ENCODE assay signal across 14 cellular contexts in the genomic region with DNA sequence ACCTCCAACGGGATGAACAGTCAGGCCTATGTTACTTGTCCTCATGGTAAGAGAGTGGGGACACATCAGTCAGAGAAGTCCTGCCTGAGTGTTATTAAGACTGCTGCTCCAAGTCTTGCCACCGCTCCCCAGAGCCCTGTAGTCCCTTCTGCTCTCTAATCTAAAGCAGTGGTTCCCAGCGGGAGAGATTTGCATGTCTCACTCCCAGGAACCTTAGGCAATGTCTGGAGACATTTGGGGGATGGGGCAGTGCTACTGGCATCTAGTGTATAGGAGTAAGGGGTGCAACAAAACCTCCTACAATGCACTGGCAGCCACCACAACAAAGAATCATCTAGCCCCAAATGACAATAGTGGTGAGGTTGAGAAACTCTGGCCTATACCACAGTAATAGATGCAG. TPM values are rescaled to one million over a fixed set of nuclear protein-coding genes. Genes with fewer than 3 reads are reported as not detected.
DNase-seq lines count a peak whose midpoint lies in the region; ATAC-seq, FAIRE-seq and TF ChIP-seq lines count a peak whose summit lies in the region.
"Had no signal": no experiment of that assay in that cellular context is flagged by ENCODE, and none has a peak within 500 bp of the region (broad histone marks: within the 10 kb centered on the region; RNA-seq: fewer than 3 reads in every experiment).

No MANE protein-coding gene starts in this region.

- H3K4me1 Mint-ChIP-seq in H9: peaks cover 32 to 33% of the 10 kb centered on the region in 2 experiments
- H3K4me1 Mint-ChIP-seq in WTC11: peaks cover 32% of the 10 kb centered on the region

- H3K4me3 Mint-ChIP-seq in H9 (no peak overlapping the region), WTC11 (no peak overlapping the region)
- H3K4me3 Mint-ChIP-seq: CD4-positive, alpha-beta memory T cell had no signal

- POLR2A ChIA-PET in WTC11 (lab: Charles Lee): no interaction called here

- WGBS in H9 (ENCODE audit: extremely low coverage, insufficient read length, low lambda C conversion rate): no CpG with 5 or more reads among the region's 3 CpGs
- WGBS in mesendoderm (ENCODE audit: extremely low coverage, insufficient coverage, low lambda C conversion rate): no CpG with 5 or more reads among the region's 3 CpGs

- H3K9me3 ChIP-seq in H9 (ENCODE audit: control insufficient read depth, low read depth, low read length): no peaks in the 10 kb centered on the region
- H3K9me3 ChIP-seq: BE2C, SJCRH30 had no signal

- H2AFZ ChIP-seq in H9 (ENCODE audit: low read length): no peak overlapping the region

- CTCF ChIA-PET in WTC11 (lab: Charles Lee): no interaction called here

- H3K27ac ChIP-seq in H9 (ENCODE audit: insufficient read length, low read depth, low read length): no peak overlapping the region
- H3K27ac ChIP-seq in mesendoderm (ENCODE audit: low read depth, low read length): peak overlapping the region; percentile 16
- H3K27ac ChIP-seq: SJCRH30 had no signal

- no peak for FAIRE-seq in D721Med (lab: Jason Lieb, UNC)

- H3K4me3 ChIP-seq in AG10803 (ENCODE audit: low read length) (no peak overlapping the region), mesendoderm (ENCODE audit: low read length) (no peak overlapping the region)
- H3K4me3 ChIP-seq: SJCRH30 had no signal

- H3T11ph ChIP-seq in H9 (ENCODE audit: low read length): no peak overlapping the region

- H3K27ac Mint-ChIP-seq in H9: no peak overlapping the region
- H3K27ac Mint-ChIP-seq in WTC11: no peak overlapping the region
- H3K27ac Mint-ChIP-seq: CD4-positive, alpha-beta memory T cell had no signal

- H3K9me3 Mint-ChIP-seq in H9 (peaks cover 0 to 3% of the 10 kb centered on the region in 2 experiments; a peak in 4 of 5 replicates), WTC11 (peaks cover 18% of the 10 kb centered on the region)

- H3K79me2 ChIP-seq in H9 (ENCODE audit: insufficient read depth, low read length) (no peaks in the 10 kb centered on the region), mesendoderm (ENCODE audit: control insufficient read depth, insufficient read depth, low read length) (no peaks in the 10 kb centered on the region)

- no peak overlapping the region for H2AK5ac ChIP-seq in H9 (ENCODE audit: insufficient read length, low read length)
- H2AK5ac ChIP-seq in mesendoderm (ENCODE audit: low read length): no peak overlapping the region

- H3K36me3 ChIP-seq in mesendoderm (ENCODE audit: control insufficient read depth, insufficient read depth, low read length): no peaks in the 10 kb centered on the region
- H3K36me3 ChIP-seq: BE2C, SJCRH30 had no signal

- H2BK15ac ChIP-seq in H9 (ENCODE audit: low read depth, low read length) (no peak overlapping the region), mesendoderm (replicated peaks; ENCODE audit: low read depth) (no peak overlapping the region)

- no peak overlapping the region for H3K9ac ChIP-seq in H9 (ENCODE audit: extremely low read depth, insufficient read length, low read length)
- peak overlapping the region; percentile 13 for H3K9ac ChIP-seq in mesendoderm (ENCODE audit: low read length)

- H3K79me1 ChIP-seq in H9 (ENCODE audit: insufficient read depth, low read depth, low read length, poor library complexity, severe bottlenecking) (no peaks in the 10 kb centered on the region), mesendoderm (ENCODE audit: low read length) (no peaks in the 10 kb centered on the region)

- H3K4me1 ChIP-seq in H9 (ENCODE audit: insufficient read depth, low read length): peaks cover 9% of the 10 kb centered on the region; the same call in 1 of the 2 replicates
- peaks cover 12% of the 10 kb centered on the region for H3K4me1 ChIP-seq in mesendoderm (ENCODE audit: control insufficient read depth, low read depth, low read length)
- H3K4me1 ChIP-seq: BE2C, SJCRH30 had no signal

- peaks cover 10% of the 10 kb centered on the region for H3K23me2 ChIP-seq in H9 (ENCODE audit: insufficient read length, low read depth, low read length, poor library complexity, severe bottlenecking)

- H3K4me2 ChIP-seq in H9 (ENCODE audit: insufficient read depth, insufficient read length, low read length) (no peak overlapping the region), mesendoderm (ENCODE audit: low read length) (no peak overlapping the region)

- H3K14ac ChIP-seq in H9 (ENCODE audit: insufficient read depth, low read length): no peak overlapping the region

- H3K18ac ChIP-seq in H9 (ENCODE audit: insufficient read length, low read depth, low read length) (no peak overlapping the region), mesendoderm (ENCODE audit: low read length) (no peak overlapping the region)

- no peaks in the 10 kb centered on the region for H4K20me1 ChIP-seq in H9 (ENCODE audit: control insufficient read depth, insufficient read depth, insufficient read length)

- H3K36me3 Mint-ChIP-seq in H9 (ENCODE audit: insufficient read depth in 1 of 3, low read depth in 3 of 3) (no peaks in the 10 kb centered on the region), WTC11 (no peaks in the 10 kb centered on the region)
- H3K36me3 Mint-ChIP-seq: CD4-positive, alpha-beta memory T cell had no signal

- H4K8ac ChIP-seq in H9 (replicated peaks; ENCODE audit: insufficient read length, low read depth, low read length) (no peak overlapping the region), mesendoderm (ENCODE audit: low read depth, low read length) (no peak overlapping the region)

- no peak overlapping the region for H3K23ac ChIP-seq in H9 (ENCODE audit: insufficient read length, low read depth, low read length)
- H3K23ac ChIP-seq in mesendoderm (ENCODE audit: low read length): no peak overlapping the region

- no peak overlapping the region for H2BK20ac ChIP-seq in H9 (ENCODE audit: low read depth, low read length, poor library complexity, severe bottlenecking)

- H3K56ac ChIP-seq in H9 (ENCODE audit: insufficient read length, low read depth, low read length) (no peak overlapping the region), mesendoderm (ENCODE audit: low read length) (peak overlapping the region; percentile 68)

- H3K27me3 ChIP-seq in H9 (ENCODE audit: insufficient read depth, low read length) (peaks cover 23% of the 10 kb centered on the region; the same call in 1 of the 2 replicates), mesendoderm (ENCODE audit: insufficient read depth, low read length, poor library complexity) (no peaks in the 10 kb centered on the region)
- H3K27me3 ChIP-seq: SJCRH30 had no signal

- H4K5ac ChIP-seq in H9 (ENCODE audit: insufficient read length, low read depth, low read length) (no peak overlapping the region), mesendoderm (ENCODE audit: low read length) (no peak overlapping the region)

- TF ChIP-seq CTCF in AG10803 (conservative IDR thresholded peaks at IDR 0.05; ENCODE audit: low read length): no peak
- no peak for TF ChIP-seq CTCF in H9 (conservative IDR thresholded peaks at IDR 0.05)
- TF ChIP-seq CTCF in WTC11 (IDR thresholded peaks at IDR 0.05): no peak
- TF ChIP-seq CTCF in D721Med (IDR thresholded peaks at IDR 0.05; ENCODE audit: insufficient read depth, missing control alignments): no peak

- DNase-seq in AG10803 (ENCODE audit: low read depth): peak; percentile 53
- DNase-seq in H9: peak; percentile 41
- DNase-seq in WTC11 (ENCODE audit: low spot score): no peak
- peak; percentile 97 for DNase-seq in mesendoderm
- DNase-seq in activated CD4-positive, alpha-beta T cell treated with anti-CD3 and anti-CD28 coated beads, Interleukin-2, amount 50 U/mL, for 1 hour: no peak
- DNase-seq in NCI-H2227 (lab: John Stamatoyannopoulos, UW; ENCODE audit: unreplicated experiment): no peak
- no peak for DNase-seq in D721Med (ENCODE audit: insufficient read length, low spot score)
- DNase-seq: BE2C; CD4-positive, alpha-beta memory T cell; NCI-H1417; NCI-H2029; NCI-H2171 treated with DMSO at 0.1 percent for 48 hours; NCI-H510A; SJCRH30 had no signal

- no peak overlapping the region for H2BK12ac ChIP-seq in H9 (ENCODE audit: insufficient read length, low read depth, low read length)

- H3K27me3 Mint-ChIP-seq in H9 (ENCODE audit: low read depth): peaks cover 60% of the 10 kb centered on the region
- H3K27me3 Mint-ChIP-seq in WTC11 (ENCODE audit: low read depth): peaks cover 51% of the 10 kb centered on the region

- H3K4ac ChIP-seq in H9 (ENCODE audit: low read depth, low read length): no peak overlapping the region
- no peak overlapping the region for H3K4ac ChIP-seq in mesendoderm (ENCODE audit: low read depth, low read length)

- no peak overlapping the region for H2BK120ac ChIP-seq in H9 (ENCODE audit: low read depth, low read length, poor library complexity, severe bottlenecking)
- no peak overlapping the region for H2BK120ac ChIP-seq in mesendoderm (ENCODE audit: low read depth, low read length)

- ATAC-seq in WTC11: peak; percentile 40

- H2BK5ac ChIP-seq in H9 (ENCODE audit: insufficient read length, low read length) (no peak overlapping the region), mesendoderm (ENCODE audit: low read length) (peak overlapping the region; percentile 73)

- H4K91ac ChIP-seq in H9 (ENCODE audit: insufficient read length, low read depth, low read length): no peak overlapping the region

TF ChIP-seq in WTC11, 78 proteins besides CTCF, POLR2A, EP300 and RAD21 (continues in another document):
- TF ChIP-seq RELA (CRISPR knock-in tag; IDR thresholded peaks at IDR 0.05; ENCODE audit: borderline replicate concordance) (no peak), SP1 (CRISPR knock-in tag; conservative IDR thresholded peaks at IDR 0.05) (no peak)
- TF ChIP-seq, protein P1, sequence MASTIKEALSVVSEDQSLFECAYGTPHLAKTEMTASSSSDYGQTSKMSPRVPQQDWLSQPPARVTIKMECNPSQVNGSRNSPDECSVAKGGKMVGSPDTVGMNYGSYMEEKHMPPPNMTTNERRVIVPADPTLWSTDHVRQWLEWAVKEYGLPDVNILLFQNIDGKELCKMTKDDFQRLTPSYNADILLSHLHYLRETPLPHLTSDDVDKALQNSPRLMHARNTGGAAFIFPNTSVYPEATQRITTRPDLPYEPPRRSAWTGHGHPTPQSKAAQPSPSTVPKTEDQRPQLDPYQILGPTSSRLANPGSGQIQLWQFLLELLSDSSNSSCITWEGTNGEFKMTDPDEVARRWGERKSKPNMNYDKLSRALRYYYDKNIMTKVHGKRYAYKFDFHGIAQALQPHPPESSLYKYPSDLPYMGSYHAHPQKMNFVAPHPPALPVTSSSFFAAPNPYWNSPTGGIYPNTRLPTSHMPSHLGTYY (CRISPR knock-in tag; IDR thresholded peaks at IDR 0.05): no peak
- TF ChIP-seq, protein P2, sequence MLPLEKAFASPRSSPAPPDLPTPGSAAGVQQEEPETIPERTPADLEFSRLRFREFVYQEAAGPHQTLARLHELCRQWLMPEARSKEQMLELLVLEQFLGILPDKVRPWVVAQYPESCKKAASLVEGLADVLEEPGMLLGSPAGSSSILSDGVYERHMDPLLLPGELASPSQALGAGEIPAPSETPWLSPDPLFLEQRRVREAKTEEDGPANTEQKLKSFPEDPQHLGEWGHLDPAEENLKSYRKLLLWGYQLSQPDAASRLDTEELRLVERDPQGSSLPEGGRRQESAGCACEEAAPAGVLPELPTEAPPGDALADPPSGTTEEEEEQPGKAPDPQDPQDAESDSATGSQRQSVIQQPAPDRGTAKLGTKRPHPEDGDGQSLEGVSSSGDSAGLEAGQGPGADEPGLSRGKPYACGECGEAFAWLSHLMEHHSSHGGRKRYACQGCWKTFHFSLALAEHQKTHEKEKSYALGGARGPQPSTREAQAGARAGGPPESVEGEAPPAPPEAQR (CRISPR knock-in tag; IDR thresholded peaks at IDR 0.05): no peak

RNA-seq across cellular contexts. Expression of gene SVEP1, which starts 2.6 kb away (rescaled TPM):
- total RNA-seq in H9 (2021) (0.17 and 0.24 TPM in 2 replicates), WTC11 (2021) (0.39 to 0.74 TPM (median 0.48 TPM) in 3 replicates)
- polyA plus RNA-seq in mesendoderm (2013, experiment 1 of 2): 0.21 TPM
- polyA plus RNA-seq in mesendoderm (2013, experiment 2 of 2): 0.20 TPM
- total RNA-seq: CD4-positive, alpha-beta memory T cell had no signal
- polyA plus RNA-seq: CD4-positive, alpha-beta memory T cell had no signal

Comparison
In these comparisons a context has a peak if more than half of its experiments do, and no peak if none do; other contexts are left out.
1. DNase-seq: peak in AG10803 (single experiment), H9 (single experiment) and mesendoderm (single experiment); none in WTC11 (single experiment), activated CD4-positive, alpha-beta T cell treated with anti-CD3 and anti-CD28 coated beads, Interleukin-2, amount 50 U/mL, for 1 hour (single experiment), NCI-H2227 (single experiment) and D721Med (single experiment).